10 cellular contexts compared by ENCODE assay signal in the genomic region with DNA sequence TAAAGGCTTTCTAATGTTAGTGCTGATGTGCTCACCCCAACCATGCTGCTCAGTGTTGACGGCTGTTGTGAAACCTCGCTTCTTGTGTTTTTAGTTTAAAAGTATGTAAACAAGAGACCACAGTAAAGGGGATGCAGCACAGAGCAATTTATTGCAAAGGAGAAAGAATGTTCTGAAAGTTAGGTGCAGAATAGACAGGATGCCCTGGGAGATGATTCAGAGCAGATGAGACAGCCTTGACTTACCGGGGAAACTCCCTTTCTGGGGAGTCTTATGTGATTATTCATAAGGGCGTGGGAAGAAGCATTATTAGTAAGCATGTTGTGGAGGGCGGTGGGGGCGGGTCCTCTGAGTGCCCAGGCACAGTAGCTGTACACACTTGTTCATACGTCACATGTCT. TPM values are rescaled to one million over a fixed set of nuclear protein-coding genes. Genes with fewer than 3 reads are reported as not detected.
DNase-seq lines count a peak whose midpoint lies in the region; ATAC-seq, FAIRE-seq and TF ChIP-seq lines count a peak whose summit lies in the region.
"Had no signal": no experiment of that assay in that cellular context is flagged by ENCODE, and none has a peak within 500 bp of the region (broad histone marks: within the 10 kb centered on the region; RNA-seq: fewer than 3 reads in every experiment).

No MANE protein-coding gene starts in this region.

- peak; percentile 84 for FAIRE-seq in GM12892 (lab: Jason Lieb, UNC)

- peaks cover 0 to 2% (median 0%) of the 10 kb centered on the region in 3 donors for H3K36me3 Mint-ChIP-seq in naive thymus-derived CD8-positive, alpha-beta T cell
- H3K36me3 Mint-ChIP-seq: T-cell had no signal

- peaks cover 0 to 3% (median 0%) of the 10 kb centered on the region in 4 donors for H3K4me1 Mint-ChIP-seq in naive thymus-derived CD8-positive, alpha-beta T cell

- H3K9me3 Mint-ChIP-seq in naive thymus-derived CD8-positive, alpha-beta T cell, result peaks cover 0 to 5% (median 2%) of the 10 kb centered on the region in 9 donors
- H3K9me3 Mint-ChIP-seq: T-cell had no signal

- no peak for ATAC-seq in naive thymus-derived CD8-positive, alpha-beta T cell
- no peak for ATAC-seq in GM21737 (IDR thresholded peaks at IDR 0.05; ENCODE audit: unreplicated experiment)

- H3K27me3 Mint-ChIP-seq in naive thymus-derived CD8-positive, alpha-beta T cell, result peaks cover 0 to 3% (median 0%) of the 10 kb centered on the region in 5 donors
- H3K27me3 Mint-ChIP-seq: T-cell had no signal

- H3K4me3 Mint-ChIP-seq in naive thymus-derived CD8-positive, alpha-beta T cell, result no peak overlapping the region
- H3K4me3 Mint-ChIP-seq: T-cell had no signal

- H3K27ac Mint-ChIP-seq in naive thymus-derived CD8-positive, alpha-beta T cell, result no peak overlapping the region
- H3K27ac Mint-ChIP-seq: T-cell had no signal

- POLR2A ChIA-PET in naive thymus-derived CD8-positive, alpha-beta T cell (lab: Charles Lee), result no interaction called here

- no peak for DNase-seq in GM12892 (ENCODE audit: insufficient read length)
- DNase-seq in NCI-H226, result peak; percentile 93
- peak; percentile 75 for DNase-seq in dermis blood vessel endothelial cell
- DNase-seq in stimulated activated CD4-positive, alpha-beta T cell treated with anti-CD3 and anti-CD28 coated beads, Interleukin-1b, Interleukin-23, amount 100 ng/mL, for 4 hours (ENCODE audit: low read depth in 2 of 2), result peak; percentile 1 to 41
- no peak for DNase-seq in naive thymus-derived CD8-positive, alpha-beta T cell
- no peak for DNase-seq in superior temporal gyrus (ENCODE audit: extremely low spot score)
- no peak for DNase-seq in NCI-H510A treated with DMSO at 0.1 percent for 48 hours (lab: John Stamatoyannopoulos, UW)
- DNase-seq: GOT3, T-cell had no signal

- no peak for TF ChIP-seq POLR2A in GM12892 (IDR thresholded peaks at IDR 0.05; ENCODE audit: low read depth, low read length)

RNA-seq across cellular contexts. Expression of gene EVC, which starts 47.7 kb away (rescaled TPM):
- 5.2 TPM for polyA plus RNA-seq in GM12892 (2012; ENCODE audit: missing spikeins)
- total RNA-seq in dermis blood vessel endothelial cell, result 14.1 and 20.4 TPM in 2 replicates
- under 1 TPM in 1 of 2 experiments, not detected in 1; 0.05 TPM for total RNA-seq in naive thymus-derived CD8-positive, alpha-beta T cell
- not detected for polyA plus RNA-seq in naive thymus-derived CD8-positive, alpha-beta T cell

RNA-seq across cellular contexts. Expression of gene EVC2, which starts 50.4 kb away (rescaled TPM):
- 0.61 TPM for polyA plus RNA-seq in GM12892 (2012; ENCODE audit: missing spikeins)
- 8.7 and 11.9 TPM in 2 replicates for total RNA-seq in dermis blood vessel endothelial cell
- under 1 TPM in 1 of 2 experiments, not detected in 1; 0.11 TPM for total RNA-seq in naive thymus-derived CD8-positive, alpha-beta T cell
- polyA plus RNA-seq in naive thymus-derived CD8-positive, alpha-beta T cell, result under 1 TPM in 1 of 3 donors, not detected in 2; 0.20 TPM

Comparison
In these comparisons a context has a peak if more than half of its experiments do, and no peak if none do; other contexts are left out.
1. DNase-seq: peak in NCI-H226 (single experiment), dermis blood vessel endothelial cell (single experiment) and stimulated activated CD4-positive, alpha-beta T cell treated with anti-CD3 and anti-CD28 coated beads, Interleukin-1b, Interleukin-23, amount 100 ng/mL, for 4 hours (2 of 2); none in GM12892 (single experiment), naive thymus-derived CD8-positive, alpha-beta T cell (0 of 10), superior temporal gyrus (single experiment) and NCI-H510A treated with DMSO at 0.1 percent for 48 hours (single experiment).
2. RNA of gene EVC, which starts 47.7 kb away (total RNA-seq): 14.1 to 20.4 TPM in dermis blood vessel endothelial cell; 0.05 TPM in naive thymus-derived CD8-positive, alpha-beta T cell; every median in the first group is over 10 times any median in the second.